8 cellular contexts compared by ENCODE assay signal in genomic region chr1:2821970-2822620, GRCh38. TPM values are rescaled to one million over a fixed set of nuclear protein-coding genes. Genes with fewer than 3 reads are reported as not detected.
DNase-seq lines count a peak whose midpoint lies in the region; ATAC-seq and TF ChIP-seq lines count a peak whose summit lies in the region.

No MANE protein-coding gene starts in this region.

- no CpG with 5 or more reads among the region's 29 CpGs for WGBS in right lobe of liver (ENCODE audit: insufficient coverage, low coverage, low lambda C conversion rate, missing lambda C conversion rate)
- 10 to 25% (median 22%) methylated on average over 16 to 29 of the region's 29 CpGs for WGBS in stomach, 5 donors

- intact Hi-C loops in right lobe of liver (cut with DNase I) (loop anchor here in 1 of 2 donors (10.0 kb wide), 1 partner anchor 603 kb away; no protein-coding TSS in a partner anchor), stomach (cut with DNase I; ENCODE audit: low total_unique reads) (no loop called here)

- H3K27me3 ChIP-seq in right lobe of liver (no peaks in the 10 kb centered on the region), stomach (peaks cover 0 to 87% (median 8%) of the 10 kb centered on the region in 3 donors)

- H3K36me3 ChIP-seq in right lobe of liver (no peaks in the 10 kb centered on the region), stomach (no peaks in the 10 kb centered on the region)

- TF ChIP-seq CTCF in GM12864 (IDR thresholded peaks at IDR 0.05; ENCODE audit: low read depth, low read length, missing control alignments), result peak; percentile 48
- peak; percentile 44 to 80 (median 62) for TF ChIP-seq CTCF in right lobe of liver (IDR thresholded peaks at IDR 0.05)
- TF ChIP-seq CTCF in stomach (IDR thresholded peaks at IDR 0.05), result peak in 5 of 7 experiments; percentile 35 to 61 (median 40)

- H3K27ac ChIP-seq in right lobe of liver (no peak overlapping the region), stomach (no peak overlapping the region)

- peak; percentile 77 to 94 (median 82) for ATAC-seq in right lobe of liver
- ATAC-seq in HG03432 (IDR thresholded peaks at IDR 0.05; ENCODE audit: unreplicated experiment), result no peak
- ATAC-seq in GM21723 (IDR thresholded peaks at IDR 0.05; ENCODE audit: unreplicated experiment), result no peak

- H3K4me3 ChIP-seq in GM12864 (ENCODE audit: low read depth, low read length) (no peak overlapping the region), right lobe of liver (no peak overlapping the region), stomach (no peak overlapping the region)

- TF ChIP-seq EP300 in stomach (IDR thresholded peaks at IDR 0.05), result no peak

- H3K9me3 ChIP-seq in right lobe of liver (no peaks in the 10 kb centered on the region), stomach (peaks cover 0 to 5% (median 3%) of the 10 kb centered on the region in 4 donors)

- TF ChIP-seq POLR2A in right lobe of liver (IDR thresholded peaks at IDR 0.05), result no peak
- TF ChIP-seq POLR2A in stomach (IDR thresholded peaks at IDR 0.05), result no peak

- DNase-seq in GM12864 (ENCODE audit: low read depth) (no peak), NCI-H2196 (lab: John Stamatoyannopoulos, UW; ENCODE audit: unreplicated experiment) (peak; percentile 73), right lobe of liver (peak; percentile 53 to 72 (median 56)), stomach (peak; percentile 66), AML-193 (lab: John Stamatoyannopoulos, UW) (no peak)
- peak; percentile 30 for DNase-seq in activated naive CD4-positive, alpha-beta T cell treated with Interleukin-2 at 50 U/mL for 16 hours

- H3K4me1 ChIP-seq in right lobe of liver (no peaks in the 10 kb centered on the region), stomach (peaks cover 0 to 7% (median 3%) of the 10 kb centered on the region in 4 donors)

RNA-seq across cellular contexts. Expression of gene TTC34, which starts 20.6 kb away (rescaled TPM):
- total RNA-seq in right lobe of liver (under 1 TPM in 5 of 6 experiments, not detected in 1; 0.06 to 0.23 (median 0.18) TPM), stomach (1 to 10 TPM in 1 of 5 donors, under 1 TPM in 3, not detected in 1; 0.29 to 1.3 (median 0.48) TPM)
- polyA plus RNA-seq in stomach, result under 1 TPM in 2 of 3 donors, not detected in 1; 0.06 to 0.10 TPM

Comparison
In these comparisons a context has a peak if more than half of its experiments do, and no peak if none do; other contexts are left out.
1. DNase-seq: peak in NCI-H2196 (single experiment), activated naive CD4-positive, alpha-beta T cell treated with Interleukin-2 at 50 U/mL for 16 hours (single experiment), right lobe of liver (3 of 3) and stomach (single experiment); none in GM12864 (single experiment) and AML-193 (0 of 2).
2. ATAC-seq: peak in right lobe of liver (4 of 4); none in HG03432 (single experiment) and GM21723 (single experiment).
3. Peak in every context shown above with its lines, with median percentiles within 50 percentile points of each other: CTCF ChIP-seq.